Comparison of ENCODE assay signal across 17 cellular contexts in the genomic region with DNA sequence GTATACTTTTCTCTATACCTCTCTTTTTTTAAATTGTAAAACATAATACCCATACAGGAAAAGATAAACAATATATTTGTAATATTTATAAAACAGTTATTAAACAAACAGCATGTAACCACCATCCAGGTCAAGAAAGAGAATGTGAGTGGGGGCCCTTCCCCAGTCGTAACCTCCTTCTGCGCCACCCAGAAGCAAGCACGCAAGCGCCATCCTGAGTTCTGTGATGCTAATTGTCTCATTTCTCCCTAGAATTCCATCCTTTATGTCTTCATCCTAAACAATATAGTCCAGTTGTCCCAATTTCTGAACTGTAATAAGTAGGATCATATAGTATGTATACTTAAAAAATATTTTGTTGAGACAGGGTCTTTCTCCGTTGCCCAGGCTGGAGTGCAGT.
A peak's percentile ranks its signal among the peaks of the same experiment; 100 is the strongest.
DNase-seq lines count a peak whose midpoint lies in the region; ATAC-seq and TF ChIP-seq lines count a peak whose summit lies in the region.
"Had no signal": no experiment of that assay in that cellular context is flagged by ENCODE, and none has a peak within 500 bp of the region (broad histone marks: within the 10 kb centered on the region; RNA-seq: fewer than 3 reads in every experiment).

No MANE protein-coding gene starts in this region.

- H2BK5ac ChIP-seq in H9 (ENCODE audit: insufficient read length, low read length) = no peak overlapping the region

- no peaks in the 10 kb centered on the region for H3K79me1 ChIP-seq in H9 (ENCODE audit: insufficient read depth, low read depth, low read length, poor library complexity, severe bottlenecking)

- no CpG with 5 or more reads among the region's 5 CpGs for WGBS in H9 (ENCODE audit: extremely low coverage, insufficient read length, low lambda C conversion rate)

- H2BK12ac ChIP-seq in H9 (ENCODE audit: insufficient read length, low read depth, low read length) = no peak overlapping the region

- H4K5ac ChIP-seq in H9 (ENCODE audit: insufficient read length, low read depth, low read length) = no peak overlapping the region

- no peaks in the 10 kb centered on the region for H3K79me2 ChIP-seq in H9 (ENCODE audit: insufficient read depth, low read length)

- no peak overlapping the region for H2BK15ac ChIP-seq in H9 (ENCODE audit: low read depth, low read length)

- H4K20me1 ChIP-seq in H9 (ENCODE audit: control insufficient read depth, insufficient read depth, insufficient read length) = no peaks in the 10 kb centered on the region
- H4K20me1 ChIP-seq: BLaER1 had no signal

- no peak overlapping the region for H4K91ac ChIP-seq in H9 (ENCODE audit: insufficient read length, low read depth, low read length)

- no peak for ATAC-seq in HG03571 (IDR thresholded peaks at IDR 0.05; ENCODE audit: unreplicated experiment)
- no peak for ATAC-seq in GM21717 (IDR thresholded peaks at IDR 0.05; ENCODE audit: unreplicated experiment)
- ATAC-seq: CD8-positive, alpha-beta T cell; GM23338 had no signal

- H3K4ac ChIP-seq in H9 (ENCODE audit: low read depth, low read length) = no peak overlapping the region

- no peak overlapping the region for H3K56ac ChIP-seq in H9 (ENCODE audit: insufficient read length, low read depth, low read length)

- H3K4me1 Mint-ChIP-seq in H9 = peaks cover 9% of the 10 kb centered on the region in 2 experiments
- H3K4me1 Mint-ChIP-seq: B cell; CD4-positive, CD25-positive, alpha-beta regulatory T cell had no signal

- H3K4me3 ChIP-seq in WERI-Rb-1 (ENCODE audit: low read depth, low read length) = no peak overlapping the region
- H3K4me3 ChIP-seq: BLaER1, GM23338 had no signal

- H3K18ac ChIP-seq in H9 (ENCODE audit: insufficient read length, low read depth, low read length) = no peak overlapping the region

- no peak overlapping the region for H3K9ac ChIP-seq in H9 (ENCODE audit: extremely low read depth, insufficient read length, low read length)
- H3K9ac ChIP-seq: BLaER1 had no signal

- no peak overlapping the region for H2AFZ ChIP-seq in H9 (ENCODE audit: low read length)

- H2BK20ac ChIP-seq in H9 (ENCODE audit: low read depth, low read length, poor library complexity, severe bottlenecking) = no peak overlapping the region

- H3K4me1 ChIP-seq in H9 (ENCODE audit: insufficient read depth, low read length) = 0 out of 2 replicates have a peak, but pooled peaks cover 3% of the 10 kb centered on the region
- H3K4me1 ChIP-seq: BLaER1 had no signal

- H3K27me3 ChIP-seq in H9 (ENCODE audit: insufficient read depth, low read length) (no peaks in the 10 kb centered on the region), WERI-Rb-1 (ENCODE audit: insufficient read depth, low read depth, severe bottlenecking) (no peaks in the 10 kb centered on the region)
- H3K27me3 ChIP-seq: BLaER1 had no signal

- no peak overlapping the region for H3K4me2 ChIP-seq in H9 (ENCODE audit: insufficient read depth, insufficient read length, low read length)
- H3K4me2 ChIP-seq: BLaER1, GM23338 had no signal

- H3K36me3 Mint-ChIP-seq in H9 (ENCODE audit: insufficient read depth in 1 of 3, low read depth in 3 of 3) = no peaks in the 10 kb centered on the region
- H3K36me3 Mint-ChIP-seq: CD4-positive, CD25-positive, alpha-beta regulatory T cell; CD8-positive, alpha-beta T cell had no signal

- H3K9me3 Mint-ChIP-seq in H9 = no peaks in the 10 kb centered on the region; a peak in 1 of 5 replicates
- H3K9me3 Mint-ChIP-seq: CD8-positive, alpha-beta T cell; GM23338 had no signal

- H3K27me3 Mint-ChIP-seq in H9 (ENCODE audit: low read depth) = no peaks in the 10 kb centered on the region; the same call in 1 of the 2 replicates
- H3K27me3 Mint-ChIP-seq: CD4-positive, CD25-positive, alpha-beta regulatory T cell had no signal

- H4K8ac ChIP-seq in H9 (replicated peaks; ENCODE audit: insufficient read length, low read depth, low read length) = no peak overlapping the region

- no peak overlapping the region for H2AK5ac ChIP-seq in H9 (ENCODE audit: insufficient read length, low read length)

- no peak overlapping the region for H3K4me3 Mint-ChIP-seq in H9
- H3K4me3 Mint-ChIP-seq: B cell; CD4-positive, CD25-positive, alpha-beta regulatory T cell; CD8-positive, alpha-beta T cell; GM23338 had no signal

- H3K27ac Mint-ChIP-seq in H9 = no peak overlapping the region
- H3K27ac Mint-ChIP-seq: B cell; CD4-positive, CD25-positive, alpha-beta regulatory T cell; CD8-positive, alpha-beta T cell; GM23338 had no signal

- no peaks in the 10 kb centered on the region for H3K23me2 ChIP-seq in H9 (ENCODE audit: insufficient read length, low read depth, low read length, poor library complexity, severe bottlenecking)

- H3K36me3 ChIP-seq in WERI-Rb-1 = no peaks in the 10 kb centered on the region
- H3K36me3 ChIP-seq: BLaER1 had no signal

- no peak overlapping the region for H3T11ph ChIP-seq in H9 (ENCODE audit: low read length)

- H3K9me3 ChIP-seq in H9 (ENCODE audit: control insufficient read depth, low read depth, low read length) (no peaks in the 10 kb centered on the region), WERI-Rb-1 (ENCODE audit: severe bottlenecking) (no peaks in the 10 kb centered on the region)

- H3K23ac ChIP-seq in H9 (ENCODE audit: insufficient read length, low read depth, low read length) = no peak overlapping the region

- H3K27ac ChIP-seq in H9 (ENCODE audit: insufficient read length, low read depth, low read length) = no peak overlapping the region
- no peak overlapping the region for H3K27ac ChIP-seq in WERI-Rb-1
- H3K27ac ChIP-seq: 22Rv1, BLaER1, C4-2B had no signal

- peak; percentile 32; the same call in 2 of the 3 replicates for TF ChIP-seq CTCF in H9 (conservative IDR thresholded peaks at IDR 0.05)
- peak; percentile 38 for TF ChIP-seq CTCF in WERI-Rb-1 (IDR thresholded peaks at IDR 0.05; ENCODE audit: low read depth, low read length)

- H2BK120ac ChIP-seq in H9 (ENCODE audit: low read depth, low read length, poor library complexity, severe bottlenecking) = no peak overlapping the region

- DNase-seq in NCI-H2107 treated with DMSO at 0.1 percent for 48 hours (lab: John Stamatoyannopoulos, UW; ENCODE audit: unreplicated experiment) (peak; percentile 16), NCI-H2107 (lab: John Stamatoyannopoulos, UW) (no peak), H9 (no peak), WERI-Rb-1 (peak; percentile 23)
- DNase-seq in stimulated activated CD4-positive, alpha-beta T cell treated with anti-CD3 and anti-CD28 coated beads, Interleukin-4, amount 100 ng/mL, for 4 hours = no peak
- DNase-seq: CD4-positive, CD25-positive, alpha-beta regulatory T cell; CD8-positive, alpha-beta T cell; DMS153; DND-41; HCEC 1CT had no signal

- no peak overlapping the region for H3K14ac ChIP-seq in H9 (ENCODE audit: insufficient read depth, low read length)

Comparison
In these comparisons a context has a peak if more than half of its experiments do, and no peak if none do; other contexts are left out.
1. DNase-seq: peak in NCI-H2107 treated with DMSO at 0.1 percent for 48 hours (single experiment) and WERI-Rb-1 (single experiment); none in NCI-H2107 (single experiment), H9 (single experiment) and stimulated activated CD4-positive, alpha-beta T cell treated with anti-CD3 and anti-CD28 coated beads, Interleukin-4, amount 100 ng/mL, for 4 hours (0 of 2).